34 cellular contexts compared by ENCODE assay signal in genomic region chr10:127036987-127037386, GRCh38.
"Had no signal": no experiment of that assay in that cellular context is flagged by ENCODE, and none has a peak within 500 bp of the region (broad histone marks: within the 10 kb centered on the region; RNA-seq: fewer than 3 reads in every experiment).

No MANE protein-coding gene starts in this region.

- DNase-seq: activated CD4-positive, alpha-beta memory T cell treated with anti-CD3 and anti-CD28 coated beads, Interleukin-2, amount 10 ng/mL, durations not matched to agents 7 days and 5 days; activated CD4-positive, alpha-beta T cell treated with anti-CD3 and anti-CD28 coated beads for 1 hour; activated CD4-positive, alpha-beta T cell treated with anti-CD3 and anti-CD28 coated beads for 48 hours; activated CD4-positive, CD25-positive, alpha-beta regulatory T cell; activated CD8-positive, alpha-beta memory T cell treated with anti-CD3 and anti-CD28 coated beads for 24 hours; activated CD8-positive, alpha-beta memory T cell treated with anti-CD3 and anti-CD28 coated beads, Interleukin-2, amount 10 ng/mL, durations not matched to agents 7 days and 5 days; activated effector memory CD4-positive, alpha-beta T cell treated with anti-CD3 and anti-CD28 coated beads, Interleukin-2, amount 50 U/mL, for 16 hours; activated naive CD4-positive, alpha-beta T cell; activated T-cell treated with anti-CD3 and anti-CD28 coated beads, Interleukin-2, amount 50 U/mL, for 1 hour; activated T-cell treated with anti-CD3 and anti-CD28 coated beads, Interleukin-2, amount 50 U/mL, for 72 hours; amniotic stem cell; aorta; brain microvascular endothelial cell; IMR-90; NCI-H1092 treated with DMSO at 0.1 percent for 48 hours; NCI-H1417; NCI-H146; NCI-H187; NCI-H2029 treated with DMSO at 0.1 percent for 48 hours; NCI-H2107; NCI-H2171 treated with DMSO at 0.1 percent for 48 hours; NCI-H2227 treated with DMSO at 0.1 percent for 48 hours; NCI-H446; NCI-H510A treated with DMSO at 0.1 percent for 48 hours; NCI-H526 treated with DMSO at 0.1 percent for 48 hours; NCI-H774; SHP77; SJCRH30; T1000; WERI-Rb-1 had no signal

- H3K27me3 Mint-ChIP-seq: activated CD4-positive, alpha-beta memory T cell treated with anti-CD3 and anti-CD28 coated beads, Interleukin-2, amount 10 ng/mL, durations not matched to agents 7 days and 5 days; activated CD8-positive, alpha-beta memory T cell treated with anti-CD3 and anti-CD28 coated beads, Interleukin-2, amount 10 ng/mL, durations not matched to agents 7 days and 5 days; activated T-helper 17 cell treated with anti-CD3 and anti-CD28 coated beads, Interleukin-2, amount 50 U/mL, for 72 hours had no signal

- H3K27ac Mint-ChIP-seq: activated CD4-positive, alpha-beta memory T cell treated with anti-CD3 and anti-CD28 coated beads, Interleukin-2, amount 10 ng/mL, durations not matched to agents 7 days and 5 days; activated CD8-positive, alpha-beta memory T cell treated with anti-CD3 and anti-CD28 coated beads, Interleukin-2, amount 10 ng/mL, durations not matched to agents 7 days and 5 days; activated naive CD4-positive, alpha-beta T cell treated with anti-CD3 and anti-CD28 coated beads, Interleukin-2, amount 50 U/mL, for 72 hours; activated T-cell treated with anti-CD3 and anti-CD28 coated beads, Interleukin-2, amount 50 U/mL, for 72 hours; activated T-helper 17 cell treated with anti-CD3 and anti-CD28 coated beads, Interleukin-2, amount 50 U/mL, for 72 hours had no signal

- ATAC-seq: activated CD8-positive, alpha-beta memory T cell treated with anti-CD3 and anti-CD28 coated beads, Interleukin-2, amount 10 ng/mL, durations not matched to agents 7 days and 5 days; activated naive CD4-positive, alpha-beta T cell treated with anti-CD3 and anti-CD28 coated beads, Interleukin-2, amount 50 U/mL, for 72 hours; activated T-cell treated with anti-CD3 and anti-CD28 coated beads, Interleukin-2, amount 50 U/mL, for 72 hours; activated T-helper 17 cell treated with anti-CD3 and anti-CD28 coated beads, Interleukin-2, amount 50 U/mL, for 72 hours; K562; Panc1 had no signal

- H3K9me3 Mint-ChIP-seq: activated naive CD4-positive, alpha-beta T cell treated with anti-CD3 and anti-CD28 coated beads, Interleukin-2, amount 50 U/mL, for 72 hours; activated T-cell treated with anti-CD3 and anti-CD28 coated beads, Interleukin-2, amount 50 U/mL, for 72 hours; activated T-helper 17 cell treated with anti-CD3 and anti-CD28 coated beads, Interleukin-2, amount 50 U/mL, for 72 hours had no signal

- H3K36me3 Mint-ChIP-seq: activated CD8-positive, alpha-beta memory T cell treated with anti-CD3 and anti-CD28 coated beads, Interleukin-2, amount 10 ng/mL, durations not matched to agents 7 days and 5 days; activated naive CD4-positive, alpha-beta T cell treated with anti-CD3 and anti-CD28 coated beads, Interleukin-2, amount 50 U/mL, for 72 hours had no signal

- H3K4me1 Mint-ChIP-seq: activated CD4-positive, alpha-beta memory T cell treated with anti-CD3 and anti-CD28 coated beads, Interleukin-2, amount 10 ng/mL, durations not matched to agents 7 days and 5 days; activated CD8-positive, alpha-beta memory T cell treated with anti-CD3 and anti-CD28 coated beads, Interleukin-2, amount 10 ng/mL, durations not matched to agents 7 days and 5 days; activated T-helper 17 cell treated with anti-CD3 and anti-CD28 coated beads, Interleukin-2, amount 50 U/mL, for 72 hours had no signal

- H3K4me3 Mint-ChIP-seq: activated CD4-positive, alpha-beta memory T cell treated with anti-CD3 and anti-CD28 coated beads, Interleukin-2, amount 10 ng/mL, durations not matched to agents 7 days and 5 days; activated CD8-positive, alpha-beta memory T cell treated with anti-CD3 and anti-CD28 coated beads, Interleukin-2, amount 10 ng/mL, durations not matched to agents 7 days and 5 days; activated T-cell treated with anti-CD3 and anti-CD28 coated beads, Interleukin-2, amount 50 U/mL, for 72 hours; activated T-helper 17 cell treated with anti-CD3 and anti-CD28 coated beads, Interleukin-2, amount 50 U/mL, for 72 hours had no signal
